ENCODE assay signal across 15 cellular contexts in the genomic region with DNA sequence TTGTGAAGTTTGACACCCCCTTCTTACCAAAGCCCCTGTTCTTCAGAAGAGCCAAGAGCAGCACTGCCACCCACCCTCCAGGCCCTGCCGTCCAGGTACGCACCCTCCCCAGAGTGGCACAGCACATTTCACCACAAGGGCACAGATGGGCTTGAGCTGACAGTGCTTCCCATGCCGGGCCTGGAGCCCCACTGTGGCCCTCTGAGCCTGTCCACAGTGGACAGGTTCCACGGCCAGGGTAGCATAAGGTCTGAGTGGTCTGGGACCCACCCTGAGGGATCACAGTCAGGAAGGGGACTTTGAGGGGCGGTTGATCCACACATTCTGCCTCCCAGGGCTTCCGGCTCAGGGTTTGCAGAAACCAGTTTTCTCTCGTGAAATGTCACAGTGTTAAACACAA. TPM values are rescaled to one million over a fixed set of nuclear protein-coding genes. Genes with fewer than 3 reads are reported as not detected.
DNase-seq lines count a peak whose midpoint lies in the region; ATAC-seq, FAIRE-seq and TF ChIP-seq lines count a peak whose summit lies in the region.
"Had no signal": no experiment of that assay in that cellular context is flagged by ENCODE, and none has a peak within 500 bp of the region (broad histone marks: within the 10 kb centered on the region; RNA-seq: fewer than 3 reads in every experiment).

No MANE protein-coding gene starts in this region.

- no peak overlapping the region for H3K27ac ChIP-seq in kidney (ENCODE audit: low read depth in 2 of 2, low read length in 2 of 2)
- H3K27ac ChIP-seq: BLaER1 treated with 17β-estradiol and CSF1 and Interleukin-3, amounts not matched to agents 10 nM and 100 nM had no signal

- no peaks in the 10 kb centered on the region for H3K9me3 Mint-ChIP-seq in activated T-cell treated with anti-CD3 and anti-CD28 coated beads, Interleukin-2, amount 50 U/mL, for 24 hours
- no peaks in the 10 kb centered on the region for H3K9me3 Mint-ChIP-seq in type B pancreatic cell
- H3K9me3 Mint-ChIP-seq: CD4-positive, alpha-beta T cell; GM23338 had no signal

- ATAC-seq in T-helper 17 cell: no peak
- ATAC-seq: GM23338 had no signal

- H3K4me1 Mint-ChIP-seq in activated T-cell treated with anti-CD3 and anti-CD28 coated beads, Interleukin-2, amount 50 U/mL, for 24 hours (ENCODE audit: low read depth): no peaks in the 10 kb centered on the region
- H3K4me1 Mint-ChIP-seq in T-helper 17 cell (peaks cover 2% of the 10 kb centered on the region), type B pancreatic cell (ENCODE audit: unreplicated experiment) (no peaks in the 10 kb centered on the region)
- H3K4me1 Mint-ChIP-seq: GM23338 had no signal

- no peak overlapping the region for H3K4me3 ChIP-seq in kidney (ENCODE audit: low read length in 2 of 2)
- H3K4me3 ChIP-seq: BLaER1 treated with 17β-estradiol and CSF1 and Interleukin-3, amounts not matched to agents 10 nM and 100 nM; GM23338 had no signal

- intact Hi-C loops in kidney (cut with DNase I): no loop called here

- peak overlapping the region; percentile 61 for H3K27ac Mint-ChIP-seq in activated T-cell treated with anti-CD3 and anti-CD28 coated beads, Interleukin-2, amount 50 U/mL, for 24 hours
- H3K27ac Mint-ChIP-seq in T-helper 17 cell: peak overlapping the region; percentile 19
- peak overlapping the region; percentile 8 for H3K27ac Mint-ChIP-seq in type B pancreatic cell
- H3K27ac Mint-ChIP-seq: CD4-positive, alpha-beta T cell; GM23338 had no signal

- no peak for FAIRE-seq in kidney (lab: Jason Lieb, UNC)
- FAIRE-seq: GM12892 had no signal

- no peak for TF ChIP-seq CTCF in kidney (IDR thresholded peaks at IDR 0.05; ENCODE audit: borderline replicate concordance, extremely low read depth, insufficient read depth)
- no peak for TF ChIP-seq CTCF in type B pancreatic cell (conservative IDR thresholded peaks at IDR 0.05)

- peaks cover 99% of the 10 kb centered on the region for H3K36me3 Mint-ChIP-seq in activated T-cell treated with anti-CD3 and anti-CD28 coated beads, Interleukin-2, amount 50 U/mL, for 24 hours (ENCODE audit: low read depth)
- H3K36me3 Mint-ChIP-seq in T-helper 17 cell (ENCODE audit: low read depth): peaks cover 9% of the 10 kb centered on the region
- H3K36me3 Mint-ChIP-seq in type B pancreatic cell: peaks cover 12% of the 10 kb centered on the region

- H3K27me3 Mint-ChIP-seq in activated T-cell treated with anti-CD3 and anti-CD28 coated beads, Interleukin-2, amount 50 U/mL, for 24 hours: no peaks in the 10 kb centered on the region
- H3K27me3 Mint-ChIP-seq in T-helper 17 cell (no peaks in the 10 kb centered on the region), type B pancreatic cell (no peaks in the 10 kb centered on the region)
- H3K27me3 Mint-ChIP-seq: CD4-positive, alpha-beta T cell had no signal

- H3K4me1 ChIP-seq in kidney (ENCODE audit: control insufficient read depth in 1 of 2, insufficient read depth in 1 of 2, low read depth in 1 of 2, low read length in 2 of 2): no peaks in the 10 kb centered on the region

- H3K4me3 Mint-ChIP-seq in activated T-cell treated with anti-CD3 and anti-CD28 coated beads, Interleukin-2, amount 50 U/mL, for 24 hours: no peak overlapping the region
- H3K4me3 Mint-ChIP-seq in T-helper 17 cell (no peak overlapping the region), type B pancreatic cell (no peak overlapping the region)
- H3K4me3 Mint-ChIP-seq: CD4-positive, alpha-beta T cell; GM23338 had no signal

- H3K9ac ChIP-seq in kidney (ENCODE audit: low read length in 2 of 2): no peak overlapping the region

- H3K9me3 ChIP-seq in T-helper 17 cell (ENCODE audit: control insufficient read depth, low read length, poor library complexity, severe bottlenecking) (no peaks in the 10 kb centered on the region), kidney (ENCODE audit: control insufficient read depth in 1 of 2, low read length in 2 of 2) (no peaks in the 10 kb centered on the region)
- H3K9me3 ChIP-seq: BLaER1 treated with 17β-estradiol and CSF1 and Interleukin-3, amounts not matched to agents 10 nM and 100 nM had no signal

- H3K36me3 ChIP-seq in kidney (ENCODE audit: control insufficient read depth in 1 of 2, insufficient read depth in 2 of 2, low read length in 2 of 2): peaks cover 27 to 59% of the 10 kb centered on the region in 2 donors

- DNase-seq in activated T-cell treated with anti-CD3 and anti-CD28 coated beads, Interleukin-2, amount 50 U/mL, for 24 hours: no peak
- DNase-seq in activated T-cell treated with anti-CD3 and anti-CD28 coated beads for 4 hours (no peak), T-helper 17 cell (no peak), kidney (peak; percentile 19), type B pancreatic cell (ENCODE audit: extremely low spot score, unreplicated experiment) (no peak), kidney glomerular epithelial cell (lab: John Stamatoyannopoulos, UW) (no peak), NCI-H1105 (lab: John Stamatoyannopoulos, UW) (no peak), hippocampal formation (lab: John Stamatoyannopoulos, UW) (no peak)
- DNase-seq: ACHN; CD4-positive, alpha-beta T cell; DMS79; H7 had no signal

RNA-seq across cellular contexts. Expression of a gene that starts 28.6 kb away (rescaled TPM):
- total RNA-seq in T-helper 17 cell (100 to 1,000 TPM in 1 of 2 donors, 10 to 100 TPM in 1; 93.1 to 106 TPM), kidney (210 TPM), type B pancreatic cell (ENCODE audit: low replicate concordance) (94.4 and 160 TPM in 2 replicates)
- polyA plus RNA-seq in kidney (ENCODE audit: insufficient read depth, low read depth, low replicate concordance): 122 TPM

RNA-seq across cellular contexts. Expression of a gene that starts 31.0 kb away (rescaled TPM):
- total RNA-seq in T-helper 17 cell (10 to 100 TPM; 30.3 to 30.6 TPM), kidney (17.8 TPM), type B pancreatic cell (ENCODE audit: low replicate concordance) (27.7 and 43.3 TPM in 2 replicates)
- 5.0 TPM for polyA plus RNA-seq in kidney (ENCODE audit: insufficient read depth, low read depth, low replicate concordance)

RNA-seq across cellular contexts. Expression of a gene that starts 31.1 kb away (rescaled TPM):
- total RNA-seq in T-helper 17 cell (under 1 TPM; 0.20 to 0.37 TPM), kidney (0.60 TPM), type B pancreatic cell (ENCODE audit: low replicate concordance) (1.1 and 1.3 TPM in 2 replicates)
- polyA plus RNA-seq in kidney (ENCODE audit: insufficient read depth, low read depth, low replicate concordance): 0.19 TPM

Comparison
In these comparisons a context has a peak if more than half of its experiments do, and no peak if none do; other contexts are left out.
1. H3K27ac Mint-ChIP-seq: peak in every context shown above with its lines; median percentile 61 in activated T-cell treated with anti-CD3 and anti-CD28 coated beads, Interleukin-2, amount 50 U/mL, for 24 hours; 19 in T-helper 17 cell; 8 in type B pancreatic cell.